Comparison of ENCODE assay signal across 2 cellular contexts in the genomic region with DNA sequence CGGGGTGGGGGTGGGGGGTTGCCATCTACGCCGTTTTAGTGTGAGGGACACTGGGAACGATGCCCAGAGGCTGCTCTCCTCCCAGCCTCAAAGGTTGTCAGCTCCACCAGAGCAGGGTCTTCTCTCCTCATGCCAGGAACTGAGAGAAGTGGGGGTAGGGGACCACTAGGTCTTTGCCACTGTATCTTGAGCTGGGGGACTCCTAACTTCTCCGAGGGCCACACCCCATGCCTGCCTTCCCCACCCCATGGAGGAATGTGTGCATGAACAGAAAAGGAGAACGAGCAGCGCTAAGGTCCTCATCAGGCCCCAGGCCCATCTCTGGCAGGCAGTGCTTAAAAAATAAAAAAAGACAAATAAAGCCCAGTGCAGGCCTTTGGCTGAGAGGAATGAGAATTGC.
TF ChIP-seq lines count a peak whose summit lies in the region.

No MANE protein-coding gene starts in this region.

TF ChIP-seq in SK-N-SH, 30 proteins besides CTCF, POLR2A, EP300 and RAD21 (continued from another document):
- TF ChIP-seq RXRA (IDR thresholded peaks at IDR 0.05; ENCODE audit: borderline replicate concordance, low read depth) (no peak), JUND (IDR thresholded peaks at IDR 0.05) (no peak), GABPA (IDR thresholded peaks at IDR 0.05; ENCODE audit: low read depth) (no peak), MXI1 (IDR thresholded peaks at IDR 0.05; ENCODE audit: low read depth, low read length) (no peak), SMC3 (IDR thresholded peaks at IDR 0.05; ENCODE audit: low read depth, low read length) (no peak), NFIC (IDR thresholded peaks at IDR 0.05; ENCODE audit: borderline replicate concordance) (no peak), YY1 (IDR thresholded peaks at IDR 0.05; ENCODE audit: low read depth) (no peak), ELF1 (IDR thresholded peaks at IDR 0.05) (no peak), CHD2 (IDR thresholded peaks at IDR 0.05; ENCODE audit: low read length, partially characterized antibody) (no peak), FOSL2 (IDR thresholded peaks at IDR 0.05; ENCODE audit: borderline replicate concordance, low read depth) (no peak), RCOR1 (IDR thresholded peaks at IDR 0.05; ENCODE audit: low read length) (no peak), FOXJ3 (CRISPR knock-in tag; IDR thresholded peaks at IDR 0.05) (no peak)
- TF ChIP-seq, protein P1, sequence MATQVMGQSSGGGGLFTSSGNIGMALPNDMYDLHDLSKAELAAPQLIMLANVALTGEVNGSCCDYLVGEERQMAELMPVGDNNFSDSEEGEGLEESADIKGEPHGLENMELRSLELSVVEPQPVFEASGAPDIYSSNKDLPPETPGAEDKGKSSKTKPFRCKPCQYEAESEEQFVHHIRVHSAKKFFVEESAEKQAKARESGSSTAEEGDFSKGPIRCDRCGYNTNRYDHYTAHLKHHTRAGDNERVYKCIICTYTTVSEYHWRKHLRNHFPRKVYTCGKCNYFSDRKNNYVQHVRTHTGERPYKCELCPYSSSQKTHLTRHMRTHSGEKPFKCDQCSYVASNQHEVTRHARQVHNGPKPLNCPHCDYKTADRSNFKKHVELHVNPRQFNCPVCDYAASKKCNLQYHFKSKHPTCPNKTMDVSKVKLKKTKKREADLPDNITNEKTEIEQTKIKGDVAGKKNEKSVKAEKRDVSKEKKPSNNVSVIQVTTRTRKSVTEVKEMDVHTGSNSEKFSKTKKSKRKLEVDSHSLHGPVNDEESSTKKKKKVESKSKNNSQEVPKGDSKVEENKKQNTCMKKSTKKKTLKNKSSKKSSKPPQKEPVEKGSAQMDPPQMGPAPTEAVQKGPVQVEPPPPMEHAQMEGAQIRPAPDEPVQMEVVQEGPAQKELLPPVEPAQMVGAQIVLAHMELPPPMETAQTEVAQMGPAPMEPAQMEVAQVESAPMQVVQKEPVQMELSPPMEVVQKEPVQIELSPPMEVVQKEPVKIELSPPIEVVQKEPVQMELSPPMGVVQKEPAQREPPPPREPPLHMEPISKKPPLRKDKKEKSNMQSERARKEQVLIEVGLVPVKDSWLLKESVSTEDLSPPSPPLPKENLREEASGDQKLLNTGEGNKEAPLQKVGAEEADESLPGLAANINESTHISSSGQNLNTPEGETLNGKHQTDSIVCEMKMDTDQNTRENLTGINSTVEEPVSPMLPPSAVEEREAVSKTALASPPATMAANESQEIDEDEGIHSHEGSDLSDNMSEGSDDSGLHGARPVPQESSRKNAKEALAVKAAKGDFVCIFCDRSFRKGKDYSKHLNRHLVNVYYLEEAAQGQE (IDR thresholded peaks at IDR 0.05; ENCODE audit: low read depth, low read length): no peak
- TF ChIP-seq, protein P2, sequence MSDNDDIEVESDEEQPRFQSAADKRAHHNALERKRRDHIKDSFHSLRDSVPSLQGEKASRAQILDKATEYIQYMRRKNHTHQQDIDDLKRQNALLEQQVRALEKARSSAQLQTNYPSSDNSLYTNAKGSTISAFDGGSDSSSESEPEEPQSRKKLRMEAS (IDR thresholded peaks at IDR 0.05; ENCODE audit: low read depth): no peak
- TF ChIP-seq, protein P3, sequence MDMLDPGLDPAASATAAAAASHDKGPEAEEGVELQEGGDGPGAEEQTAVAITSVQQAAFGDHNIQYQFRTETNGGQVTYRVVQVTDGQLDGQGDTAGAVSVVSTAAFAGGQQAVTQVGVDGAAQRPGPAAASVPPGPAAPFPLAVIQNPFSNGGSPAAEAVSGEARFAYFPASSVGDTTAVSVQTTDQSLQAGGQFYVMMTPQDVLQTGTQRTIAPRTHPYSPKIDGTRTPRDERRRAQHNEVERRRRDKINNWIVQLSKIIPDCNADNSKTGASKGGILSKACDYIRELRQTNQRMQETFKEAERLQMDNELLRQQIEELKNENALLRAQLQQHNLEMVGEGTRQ (IDR thresholded peaks at IDR 0.05; ENCODE audit: borderline replicate concordance, low read depth, low read length): no peak
- TF ChIP-seq, protein P4, sequence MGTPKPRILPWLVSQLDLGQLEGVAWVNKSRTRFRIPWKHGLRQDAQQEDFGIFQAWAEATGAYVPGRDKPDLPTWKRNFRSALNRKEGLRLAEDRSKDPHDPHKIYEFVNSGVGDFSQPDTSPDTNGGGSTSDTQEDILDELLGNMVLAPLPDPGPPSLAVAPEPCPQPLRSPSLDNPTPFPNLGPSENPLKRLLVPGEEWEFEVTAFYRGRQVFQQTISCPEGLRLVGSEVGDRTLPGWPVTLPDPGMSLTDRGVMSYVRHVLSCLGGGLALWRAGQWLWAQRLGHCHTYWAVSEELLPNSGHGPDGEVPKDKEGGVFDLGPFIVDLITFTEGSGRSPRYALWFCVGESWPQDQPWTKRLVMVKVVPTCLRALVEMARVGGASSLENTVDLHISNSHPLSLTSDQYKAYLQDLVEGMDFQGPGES (IDR thresholded peaks at IDR 0.05; ENCODE audit: low read depth, low read length): no peak

TF ChIP-seq in SK-N-SH treated with all-trans-retinoic acid at 6 μM for 48 hours, 23 proteins besides CTCF, POLR2A, EP300 and RAD21 (continued from another document):
- TF ChIP-seq, protein P5, sequence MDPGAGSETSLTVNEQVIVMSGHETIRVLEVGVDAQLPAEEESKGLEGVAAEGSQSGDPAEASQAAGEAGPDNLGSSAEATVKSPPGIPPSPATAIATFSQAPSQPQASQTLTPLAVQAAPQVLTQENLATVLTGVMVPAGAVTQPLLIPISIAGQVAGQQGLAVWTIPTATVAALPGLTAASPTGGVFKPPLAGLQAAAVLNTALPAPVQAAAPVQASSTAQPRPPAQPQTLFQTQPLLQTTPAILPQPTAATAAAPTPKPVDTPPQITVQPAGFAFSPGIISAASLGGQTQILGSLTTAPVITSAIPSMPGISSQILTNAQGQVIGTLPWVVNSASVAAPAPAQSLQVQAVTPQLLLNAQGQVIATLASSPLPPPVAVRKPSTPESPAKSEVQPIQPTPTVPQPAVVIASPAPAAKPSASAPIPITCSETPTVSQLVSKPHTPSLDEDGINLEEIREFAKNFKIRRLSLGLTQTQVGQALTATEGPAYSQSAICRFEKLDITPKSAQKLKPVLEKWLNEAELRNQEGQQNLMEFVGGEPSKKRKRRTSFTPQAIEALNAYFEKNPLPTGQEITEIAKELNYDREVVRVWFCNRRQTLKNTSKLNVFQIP (CRISPR knock-in tag; IDR thresholded peaks at IDR 0.05; ENCODE audit: borderline replicate concordance, low read depth): no peak
- TF ChIP-seq ZNF565 (CRISPR knock-in tag; conservative IDR thresholded peaks at IDR 0.05; ENCODE audit: low read depth): no peak
- TF ChIP-seq ZC3H10 (CRISPR knock-in tag; IDR thresholded peaks at IDR 0.05): no peak
